In the genomic region with DNA sequence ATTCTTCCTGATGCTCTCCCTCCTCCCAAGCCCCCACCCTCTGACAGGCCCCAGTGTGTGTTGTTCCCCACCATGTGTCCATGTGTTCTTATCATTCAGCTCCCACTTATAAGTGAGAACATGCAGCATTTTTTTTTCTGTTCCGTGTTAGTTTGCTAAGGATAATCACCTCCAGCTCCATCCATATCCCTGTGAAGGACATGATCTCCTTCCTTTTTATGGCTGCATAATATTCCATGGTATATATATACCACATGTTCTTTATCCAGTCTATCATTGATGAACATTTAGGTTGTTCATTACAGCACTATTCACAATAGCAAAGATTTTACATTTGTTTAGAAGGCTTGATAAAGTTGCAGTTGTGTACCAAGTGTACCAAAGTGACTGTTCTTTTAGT, we compare ENCODE assay signal across 22 cellular contexts. TPM values are rescaled to one million over a fixed set of nuclear protein-coding genes. Genes with fewer than 3 reads are reported as not detected.
DNase-seq lines count a peak whose midpoint lies in the region; ATAC-seq and TF ChIP-seq lines count a peak whose summit lies in the region.
"Had no signal": no experiment of that assay in that cellular context is flagged by ENCODE, and none has a peak within 500 bp of the region (broad histone marks: within the 10 kb centered on the region; RNA-seq: fewer than 3 reads in every experiment).

No MANE protein-coding gene starts in this region.

- no peaks in the 10 kb centered on the region for H3K27me3 Mint-ChIP-seq in activated naive CD4-positive, alpha-beta T cell treated with anti-CD3 and anti-CD28 coated beads, Interleukin-2, amount 10 ng/mL, durations not matched to agents 7 days and 5 days
- H3K27me3 Mint-ChIP-seq in activated naive CD8-positive, alpha-beta T cell treated with anti-CD3 and anti-CD28 coated beads for 36 hours, result no peaks in the 10 kb centered on the region
- H3K27me3 Mint-ChIP-seq: central memory CD8-positive, alpha-beta T cell had no signal

- peaks cover 43% of the 10 kb centered on the region for H3K36me3 ChIP-seq in RWPE2 (ENCODE audit: low read depth)

- CTCF ChIA-PET in activated naive CD4-positive, alpha-beta T cell treated with anti-CD3 and anti-CD28 coated beads, Interleukin-2, amount 10 ng/mL, durations not matched to agents 7 days and 5 days (lab: Charles Lee), result interaction anchor here (0.7 to 5.5 kb wide), 8 partner anchors 11 to 249 kb away, joined by 3 to 128 read pairs (median 9); no protein-coding TSS in a partner anchor

- H3K9me3 Mint-ChIP-seq in activated naive CD4-positive, alpha-beta T cell treated with anti-CD3 and anti-CD28 coated beads, Interleukin-2, amount 10 ng/mL, durations not matched to agents 7 days and 5 days, result no peaks in the 10 kb centered on the region
- no peaks in the 10 kb centered on the region for H3K9me3 Mint-ChIP-seq in activated naive CD8-positive, alpha-beta T cell treated with anti-CD3 and anti-CD28 coated beads for 36 hours
- no peaks in the 10 kb centered on the region for H3K9me3 Mint-ChIP-seq in stimulated activated effector memory CD8-positive, alpha-beta T cell treated with anti-CD3 and anti-CD28 coated beads, Interleukin-12 subunit alpha, Interleukin-12 subunit beta, amount 100 ng/mL, for 72 hours
- H3K9me3 Mint-ChIP-seq: central memory CD8-positive, alpha-beta T cell had no signal

- no peak for DNase-seq in activated naive CD4-positive, alpha-beta T cell treated with anti-CD3 and anti-CD28 coated beads, Interleukin-2, amount 10 ng/mL, durations not matched to agents 7 days and 5 days
- DNase-seq in activated naive CD4-positive, alpha-beta T cell treated with anti-CD3 and anti-CD28 coated beads, Interleukin-2, amount 50 U/mL, for 16 hours, result no peak
- DNase-seq in RWPE2 (ENCODE audit: low spot score) (no peak), KG1 (lab: John Stamatoyannopoulos, UW) (no peak), NCI-H146 treated with DMSO at 0.1 percent for 48 hours (lab: John Stamatoyannopoulos, UW; ENCODE audit: unreplicated experiment) (no peak), mesenteric fat pad (ENCODE audit: low spot score) (no peak)
- DNase-seq in activated naive CD8-positive, alpha-beta T cell treated with anti-CD3 and anti-CD28 coated beads for 36 hours, result no peak
- no peak for DNase-seq in stimulated activated effector memory CD8-positive, alpha-beta T cell treated with anti-CD3 and anti-CD28 coated beads, Interleukin-12 subunit alpha, Interleukin-12 subunit beta, amount 100 ng/mL, for 72 hours (ENCODE audit: low spot score in 2 of 2)
- DNase-seq: ACHN; activated CD4-positive, alpha-beta T cell treated with anti-CD3 and anti-CD28 coated beads, Interleukin-2, amount 50 U/mL, for 1 hour; dorsolateral prefrontal cortex; Kasumi-1; lower lobe of right lung; NCI-H1694; NCI-H526; occipital lobe; stimulated activated CD4-positive, alpha-beta T cell treated with anti-CD3 and anti-CD28 coated beads, Interleukin-1b, Interleukin-23, amount 100 ng/mL, for 48 hours had no signal

- H3K27ac Mint-ChIP-seq in activated naive CD4-positive, alpha-beta T cell treated with anti-CD3 and anti-CD28 coated beads, Interleukin-2, amount 10 ng/mL, durations not matched to agents 7 days and 5 days, result peak overlapping the region; percentile 33
- H3K27ac Mint-ChIP-seq in activated naive CD8-positive, alpha-beta T cell treated with anti-CD3 and anti-CD28 coated beads for 36 hours, result peak overlapping the region; percentile 65
- H3K27ac Mint-ChIP-seq in stimulated activated effector memory CD8-positive, alpha-beta T cell treated with anti-CD3 and anti-CD28 coated beads, Interleukin-12 subunit alpha, Interleukin-12 subunit beta, amount 100 ng/mL, for 72 hours, result peak overlapping the region; percentile 79

- no peak overlapping the region for H3K4me3 Mint-ChIP-seq in activated naive CD4-positive, alpha-beta T cell treated with anti-CD3 and anti-CD28 coated beads, Interleukin-2, amount 10 ng/mL, durations not matched to agents 7 days and 5 days
- H3K4me3 Mint-ChIP-seq in activated naive CD8-positive, alpha-beta T cell treated with anti-CD3 and anti-CD28 coated beads for 36 hours, result no peak overlapping the region
- H3K4me3 Mint-ChIP-seq in stimulated activated effector memory CD8-positive, alpha-beta T cell treated with anti-CD3 and anti-CD28 coated beads, Interleukin-12 subunit alpha, Interleukin-12 subunit beta, amount 100 ng/mL, for 72 hours, result no peak overlapping the region
- H3K4me3 Mint-ChIP-seq: central memory CD8-positive, alpha-beta T cell had no signal

- H3K9me3 ChIP-seq in RWPE2 (ENCODE audit: severe bottlenecking), result no peaks in the 10 kb centered on the region
- H3K9me3 ChIP-seq: BLaER1, lower lobe of right lung had no signal

- H3K4me3 ChIP-seq in RWPE2 (ENCODE audit: severe bottlenecking), result no peak overlapping the region
- H3K4me3 ChIP-seq: BLaER1, dorsolateral prefrontal cortex, lower lobe of right lung, skin epidermis had no signal

- H3K27me3 ChIP-seq in RWPE2 (ENCODE audit: insufficient read depth, poor library complexity, severe bottlenecking), result no peaks in the 10 kb centered on the region
- H3K27me3 ChIP-seq: BLaER1, dorsolateral prefrontal cortex had no signal

- H3K36me3 Mint-ChIP-seq in activated naive CD4-positive, alpha-beta T cell treated with anti-CD3 and anti-CD28 coated beads, Interleukin-2, amount 10 ng/mL, durations not matched to agents 7 days and 5 days, result peaks cover 51% of the 10 kb centered on the region
- H3K36me3 Mint-ChIP-seq in activated naive CD8-positive, alpha-beta T cell treated with anti-CD3 and anti-CD28 coated beads for 36 hours, result peaks cover 38% of the 10 kb centered on the region
- peaks cover 89% of the 10 kb centered on the region for H3K36me3 Mint-ChIP-seq in stimulated activated effector memory CD8-positive, alpha-beta T cell treated with anti-CD3 and anti-CD28 coated beads, Interleukin-12 subunit alpha, Interleukin-12 subunit beta, amount 100 ng/mL, for 72 hours

- peaks cover 49% of the 10 kb centered on the region for H3K4me1 ChIP-seq in RWPE2 (ENCODE audit: insufficient read depth, poor library complexity, severe bottlenecking)
- H3K4me1 ChIP-seq: BLaER1 had no signal

- H3K4me1 Mint-ChIP-seq in activated naive CD4-positive, alpha-beta T cell treated with anti-CD3 and anti-CD28 coated beads, Interleukin-2, amount 10 ng/mL, durations not matched to agents 7 days and 5 days, result peaks cover 39% of the 10 kb centered on the region
- H3K4me1 Mint-ChIP-seq in activated naive CD8-positive, alpha-beta T cell treated with anti-CD3 and anti-CD28 coated beads for 36 hours, result peaks cover 67% of the 10 kb centered on the region
- H3K4me1 Mint-ChIP-seq in stimulated activated effector memory CD8-positive, alpha-beta T cell treated with anti-CD3 and anti-CD28 coated beads, Interleukin-12 subunit alpha, Interleukin-12 subunit beta, amount 100 ng/mL, for 72 hours, result peaks cover 57% of the 10 kb centered on the region

- H3K27ac ChIP-seq in RWPE2 (ENCODE audit: poor library complexity, severe bottlenecking), result peak overlapping the region; percentile 80
- H3K27ac ChIP-seq: BLaER1, lower lobe of right lung had no signal

- no peak for TF ChIP-seq CTCF in RWPE2 (IDR thresholded peaks at IDR 0.05; ENCODE audit: poor library complexity, severe bottlenecking)

- no peak for ATAC-seq in RWPE2 (ENCODE audit: low read depth)
- no peak for ATAC-seq in stimulated activated effector memory CD8-positive, alpha-beta T cell treated with anti-CD3 and anti-CD28 coated beads, Interleukin-12 subunit alpha, Interleukin-12 subunit beta, amount 100 ng/mL, for 72 hours
- ATAC-seq: lower lobe of right lung had no signal

RNA-seq across cellular contexts. Expression of gene KCNS1, which starts 57.9 kb away (rescaled TPM):
- under 1 TPM; 0.56 to 0.70 TPM for total RNA-seq in activated naive CD8-positive, alpha-beta T cell treated with anti-CD3 and anti-CD28 coated beads for 36 hours
- not detected for total RNA-seq in mesenteric fat pad
- total RNA-seq: Daoy, H4 had no signal
